ENCODE assay signal across 8 cellular contexts in genomic region chr7:157302314-157302711, GRCh38. TPM values are rescaled to one million over a fixed set of nuclear protein-coding genes. Genes with fewer than 3 reads are reported as not detected.
DNase-seq lines count a peak whose midpoint lies in the region; ATAC-seq and TF ChIP-seq lines count a peak whose summit lies in the region.

No MANE protein-coding gene starts in this region.

- POLR2A ChIA-PET in BJ (lab: Charles Lee), result no interaction called here

- no peak for TF ChIP-seq CTCF in BJ (IDR thresholded peaks at IDR 0.05; ENCODE audit: insufficient read depth, low read depth, low read length)

- H3K4me3 ChIP-seq in BJ (ENCODE audit: low read depth, low read length), result no peak overlapping the region

- peak; percentile 19 for DNase-seq in BJ (ENCODE audit: low read depth)
- DNase-seq in SIG-M5 (lab: John Stamatoyannopoulos, UW), result peak; percentile 76
- peak; percentile 95 for DNase-seq in activated effector memory CD4-positive, alpha-beta T cell treated with anti-CD3 and anti-CD28 coated beads, Interleukin-2, amount 50 U/mL, for 16 hours
- DNase-seq in iPS-NIHi11 (ENCODE audit: low spot score), result peak; percentile 21
- DNase-seq in stimulated activated CD4-positive, alpha-beta T cell treated with anti-CD3 and anti-CD28 coated beads, TNF-alpha, amount 100 ng/mL, for 48 hours (ENCODE audit: low read depth in 3 of 3), result peak; percentile 66 to 87 (median 72)
- DNase-seq in inferior parietal cortex (ENCODE audit: extremely low spot score), result no peak

- no peaks in the 10 kb centered on the region for H3K27me3 ChIP-seq in BJ (ENCODE audit: control insufficient read depth, insufficient read depth, low read length)

- H3K36me3 ChIP-seq in BJ (ENCODE audit: control insufficient read depth, insufficient read depth, low read length), result no peaks in the 10 kb centered on the region

- CTCF ChIA-PET in BJ (lab: Yijun Ruan, JAX), result no interaction called here

- ATAC-seq in GM19324 (IDR thresholded peaks at IDR 0.05; ENCODE audit: low FRiP score, unreplicated experiment), result peak; percentile 95
- peak; percentile 92 for ATAC-seq in HG03342 (IDR thresholded peaks at IDR 0.05; ENCODE audit: unreplicated experiment)

RNA-seq across cellular contexts. Expression of gene DNAJB6, which starts 34.5 kb away (rescaled TPM):
- polyA plus RNA-seq in BJ (2011; rRNA removed), result 105 and 126 TPM in 2 replicates
- 31.2 and 36.2 TPM in 2 replicates for polyA minus RNA-seq in BJ (2011; rRNA and poly(A)+ RNA removed)
